Comparison of ENCODE assay signal across 24 cellular contexts in genomic region chr2:189515264-189515663, GRCh38.
DNase-seq lines count a peak whose midpoint lies in the region; ATAC-seq and TF ChIP-seq lines count a peak whose summit lies in the region.
"Had no signal": no experiment of that assay in that cellular context is flagged by ENCODE, and none has a peak within 500 bp of the region (broad histone marks: within the 10 kb centered on the region; RNA-seq: fewer than 3 reads in every experiment).

No MANE protein-coding gene starts in this region.

- H3K4me3 Mint-ChIP-seq in effector memory CD8-positive, alpha-beta T cell = no peak overlapping the region
- H3K4me3 Mint-ChIP-seq: activated naive CD8-positive, alpha-beta T cell treated with anti-CD3 and anti-CD28 coated beads, Interleukin-2, amount 10 ng/mL, durations not matched to agents 7 days and 5 days; CD4-positive, CD25-positive, alpha-beta regulatory T cell; memory B cell; natural killer cell had no signal

- H3K27me3 Mint-ChIP-seq in effector memory CD8-positive, alpha-beta T cell = peaks cover 10 to 30% of the 10 kb centered on the region in 2 donors
- H3K27me3 Mint-ChIP-seq: CD4-positive, CD25-positive, alpha-beta regulatory T cell had no signal

- H3K27me3 ChIP-seq in heart right ventricle (no peaks in the 10 kb centered on the region), lower lobe of right lung (ENCODE audit: low read depth) (no peaks in the 10 kb centered on the region), aorta (ENCODE audit: control insufficient read depth in 1 of 2, insufficient read depth in 2 of 2, low read length in 1 of 2) (no peaks in the 10 kb centered on the region), colonic mucosa (no peaks in the 10 kb centered on the region)
- H3K27me3 ChIP-seq: hepatocyte, Peyer's patch had no signal

- H3K4me1 ChIP-seq in heart right ventricle = peaks cover 0 to 37% (median 0%) of the 10 kb centered on the region in 9 donors
- H3K4me1 ChIP-seq in lower lobe of right lung = peaks cover 13% of the 10 kb centered on the region
- peaks cover 2% of the 10 kb centered on the region in 2 donors for H3K4me1 ChIP-seq in aorta (ENCODE audit: control insufficient read depth in 1 of 2, insufficient read depth in 2 of 2, low read length in 2 of 2)
- H3K4me1 ChIP-seq in colonic mucosa = no peaks in the 10 kb centered on the region
- H3K4me1 ChIP-seq: Peyer's patch had no signal

- no peak overlapping the region for H3K9ac ChIP-seq in colonic mucosa (ENCODE audit: low read depth in 2 of 2, low read length in 2 of 2)

- no peaks in the 10 kb centered on the region for H3K4me1 Mint-ChIP-seq in effector memory CD8-positive, alpha-beta T cell (ENCODE audit: low read depth in 2 of 2)
- H3K4me1 Mint-ChIP-seq: activated naive CD8-positive, alpha-beta T cell treated with anti-CD3 and anti-CD28 coated beads, Interleukin-2, amount 10 ng/mL, durations not matched to agents 7 days and 5 days; memory B cell; natural killer cell had no signal

- H3K9me3 ChIP-seq in heart right ventricle (peaks cover 0 to 6% (median 0%) of the 10 kb centered on the region in 11 donors), lower lobe of right lung (no peaks in the 10 kb centered on the region), aorta (ENCODE audit: control insufficient read depth, low read length) (no peaks in the 10 kb centered on the region), colonic mucosa (no peaks in the 10 kb centered on the region)
- H3K9me3 ChIP-seq: A549, Peyer's patch had no signal

- H3K36me3 Mint-ChIP-seq in effector memory CD8-positive, alpha-beta T cell (ENCODE audit: insufficient read depth) = no peaks in the 10 kb centered on the region
- H3K36me3 Mint-ChIP-seq: activated naive CD8-positive, alpha-beta T cell treated with anti-CD3 and anti-CD28 coated beads, Interleukin-2, amount 10 ng/mL, durations not matched to agents 7 days and 5 days; CD4-positive, CD25-positive, alpha-beta regulatory T cell; memory B cell; natural killer cell had no signal

- no peaks in the 10 kb centered on the region for H3K9me3 Mint-ChIP-seq in effector memory CD8-positive, alpha-beta T cell
- H3K9me3 Mint-ChIP-seq: activated naive CD8-positive, alpha-beta T cell treated with anti-CD3 and anti-CD28 coated beads, Interleukin-2, amount 10 ng/mL, durations not matched to agents 7 days and 5 days; natural killer cell had no signal

- DNase-seq in heart right ventricle (no peak), cardiac septum (ENCODE audit: low spot score) (no peak), cardiac fibroblast (ENCODE audit: low read depth in 2 of 2) (peak; percentile 12 to 19), lower lobe of right lung (no peak), aorta (no peak), colonic mucosa (no peak), putamen (ENCODE audit: low spot score) (no peak)
- no peak for DNase-seq in effector memory CD8-positive, alpha-beta T cell
- DNase-seq: activated naive CD8-positive, alpha-beta T cell treated with anti-CD3 and anti-CD28 coated beads, Interleukin-2, amount 10 ng/mL, durations not matched to agents 7 days and 5 days; CD4-positive, CD25-positive, alpha-beta regulatory T cell; central memory CD4-positive, alpha-beta T cell; DMS153; MV-4-11; natural killer cell; NCI-H187; Peyer's patch; stimulated activated CD4-positive, alpha-beta T cell treated with anti-CD3 and anti-CD28 coated beads, Interleukin-4, amount 100 ng/mL, for 4 hours; T-helper 9 cell had no signal

- H3K4me3 ChIP-seq in heart right ventricle (no peak overlapping the region), cardiac fibroblast (replicated peaks in 1 of 2; ENCODE audit: low read depth in 2 of 2, low read length in 2 of 2) (no peak overlapping the region), lower lobe of right lung (no peak overlapping the region), aorta (ENCODE audit: low read length in 2 of 2) (no peak overlapping the region), colonic mucosa (no peak overlapping the region)
- H3K4me3 ChIP-seq: A549, hepatocyte, Peyer's patch, smooth muscle cell had no signal

- H3K27ac ChIP-seq in heart right ventricle (peak overlapping the region in 5 of 10 donors; percentile 6 to 40 (median 31)), lower lobe of right lung (peak overlapping the region; percentile 22), aorta (ENCODE audit: low read depth in 1 of 2, low read length in 2 of 2) (no peak overlapping the region), colonic mucosa (no peak overlapping the region)
- H3K27ac ChIP-seq: A549, hepatocyte had no signal

- ATAC-seq in heart right ventricle = peak in 7 of 8 donors; percentile 46 to 82 (median 74)
- ATAC-seq in lower lobe of right lung = peak; percentile 41 to 58
- ATAC-seq in aorta (ENCODE audit: low FRiP score) = peak; percentile 75
- no peak for ATAC-seq in effector memory CD8-positive, alpha-beta T cell (replicated peaks)
- ATAC-seq: A549; activated CD4-positive, CD25-positive, alpha-beta regulatory T cell treated with anti-CD3 and anti-CD28 coated beads, Interleukin-2, amount 50 U/mL, for 24 hours; natural killer cell; SK-N-SH treated with all-trans-retinoic acid at 6 μM for 48 hours had no signal

- TF ChIP-seq CTCF in heart right ventricle (IDR thresholded peaks at IDR 0.05) = no peak
- no peak for TF ChIP-seq CTCF in cardiac fibroblast (IDR thresholded peaks at IDR 0.05; ENCODE audit: low read depth, low read length)
- no peak for TF ChIP-seq CTCF in lower lobe of right lung (IDR thresholded peaks at IDR 0.05)
- no peak for TF ChIP-seq CTCF in colonic mucosa (IDR thresholded peaks at IDR 0.05)

- 52 to 79% methylated on average over 1 of the region's 1 CpG for WGBS in heart right ventricle, 2 donors
- WGBS in aorta, 2 donors = 1 to 3% methylated on average over 1 of the region's 1 CpG

- no peak overlapping the region for H3K27ac Mint-ChIP-seq in effector memory CD8-positive, alpha-beta T cell
- H3K27ac Mint-ChIP-seq: activated naive CD8-positive, alpha-beta T cell treated with anti-CD3 and anti-CD28 coated beads, Interleukin-2, amount 10 ng/mL, durations not matched to agents 7 days and 5 days; CD4-positive, CD25-positive, alpha-beta regulatory T cell; memory B cell; natural killer cell had no signal

- no peaks in the 10 kb centered on the region for H3K36me3 ChIP-seq in heart right ventricle
- no peaks in the 10 kb centered on the region for H3K36me3 ChIP-seq in lower lobe of right lung
- H3K36me3 ChIP-seq in aorta (ENCODE audit: control insufficient read depth in 1 of 2, insufficient read depth in 2 of 2, low read length in 1 of 2) = no peaks in the 10 kb centered on the region
- no peaks in the 10 kb centered on the region for H3K36me3 ChIP-seq in colonic mucosa
- H3K36me3 ChIP-seq: Peyer's patch had no signal

- intact Hi-C loops in heart right ventricle (cut with DNase I) = loop anchor here in 1 of 10 donors (10.0 kb wide), 1 partner anchor 60 kb away; no protein-coding TSS in a partner anchor
- intact Hi-C loops in cardiac septum (cut with DNase I) = no loop called here
- intact Hi-C loops in lower lobe of right lung (cut with DNase I) = no loop called here
- intact Hi-C loops in aorta (cut with DNase I) = no loop called here
- intact Hi-C loops in colonic mucosa (cut with DNase I) = no loop called here

Comparison
In these comparisons a context has a peak if more than half of its experiments do, and no peak if none do; other contexts are left out.
1. DNase-seq: peak in cardiac fibroblast (2 of 2); none in heart right ventricle (0 of 2), cardiac septum (single experiment), lower lobe of right lung (single experiment), aorta (0 of 2), effector memory CD8-positive, alpha-beta T cell (0 of 3), colonic mucosa (single experiment) and putamen (single experiment).